In the genomic region with DNA sequence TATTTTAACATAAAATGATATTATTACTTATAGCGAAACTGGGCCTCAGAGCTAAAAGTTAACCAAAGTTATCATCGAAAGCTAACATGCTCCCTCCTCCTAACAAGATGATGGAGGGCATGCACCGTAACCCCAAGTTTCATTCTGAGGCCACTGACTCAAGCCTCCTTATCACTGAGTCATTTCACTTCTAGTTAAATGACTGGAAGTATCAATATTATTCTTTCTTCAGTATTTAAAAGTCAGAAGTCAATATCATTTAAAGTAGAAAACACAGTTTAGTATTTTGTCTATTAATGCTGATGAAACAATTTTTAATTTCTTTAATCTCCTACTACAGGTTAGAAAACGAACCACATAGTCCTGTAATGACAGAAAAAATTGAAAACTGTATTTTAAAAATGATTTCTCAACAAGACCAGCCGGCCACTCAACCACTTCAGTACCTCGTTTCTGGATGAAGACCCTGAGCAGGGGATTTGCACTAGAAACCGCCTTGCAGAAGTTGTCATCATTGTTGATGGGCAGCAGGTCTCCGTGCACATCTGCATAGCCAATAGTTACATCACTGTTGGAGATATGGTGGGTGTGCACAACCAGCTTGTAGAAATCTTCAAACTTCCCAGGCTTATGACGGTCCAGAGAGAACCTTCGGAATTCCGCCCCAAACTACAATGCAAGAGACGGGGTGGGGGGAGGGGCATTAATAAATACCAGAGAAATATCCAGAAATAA, we compare ENCODE assay signal across 9 cellular contexts. TPM values are rescaled to one million over a fixed set of nuclear protein-coding genes. Genes with fewer than 3 reads are reported as not detected.
DNase-seq lines count a peak whose midpoint lies in the region; ATAC-seq lines count a peak whose summit lies in the region.
"Had no signal": no experiment of that assay in that cellular context is flagged by ENCODE, and none has a peak within 500 bp of the region (broad histone marks: within the 10 kb centered on the region; RNA-seq: fewer than 3 reads in every experiment).

No MANE protein-coding gene starts in this region.

- H3K4me3 Mint-ChIP-seq in activated CD4-positive, alpha-beta T cell treated with anti-CD3 and anti-CD28 coated beads, Interleukin-2, amount 10 ng/mL, durations not matched to agents 7 days and 5 days = no peak overlapping the region
- H3K4me3 Mint-ChIP-seq in effector memory CD8-positive, alpha-beta T cell = no peak overlapping the region
- H3K4me3 Mint-ChIP-seq: dendritic cell treated with granulocyte-macrophage colony-stimulating factor and Interleukin-4, amounts not matched to agents 40 ng/mL and 50 ng/mL, for 4 days had no signal

- CTCF ChIA-PET in activated CD4-positive, alpha-beta T cell treated with anti-CD3 and anti-CD28 coated beads, Interleukin-2, amount 10 ng/mL, durations not matched to agents 7 days and 5 days (lab: Charles Lee) = interaction anchor here (1.6 kb wide), 1 partner anchor 12 kb away, joined by 5 read pairs; no protein-coding TSS in a partner anchor

- peak; percentile 20 for DNase-seq in activated CD4-positive, alpha-beta T cell treated with anti-CD3 and anti-CD28 coated beads, Interleukin-2, amount 10 ng/mL, durations not matched to agents 7 days and 5 days
- DNase-seq in activated CD4-positive, alpha-beta T cell treated with anti-CD3 and anti-CD28 coated beads, Interleukin-2, amount 50 U/mL, for 1 hour = no peak
- no peak for DNase-seq in effector memory CD8-positive, alpha-beta T cell
- no peak for DNase-seq in foreskin melanocyte
- DNase-seq in NK-92 (lab: John Stamatoyannopoulos, UW; ENCODE audit: unreplicated experiment) = no peak
- no peak for DNase-seq in NOMO-1 treated with DMSO at 0.1 percent for 48 hours (lab: John Stamatoyannopoulos, UW; ENCODE audit: unreplicated experiment)

- H3K9me3 Mint-ChIP-seq in activated CD4-positive, alpha-beta T cell treated with anti-CD3 and anti-CD28 coated beads, Interleukin-2, amount 10 ng/mL, durations not matched to agents 7 days and 5 days = no peaks in the 10 kb centered on the region
- H3K9me3 Mint-ChIP-seq in effector memory CD8-positive, alpha-beta T cell = no peaks in the 10 kb centered on the region
- H3K9me3 Mint-ChIP-seq: dendritic cell treated with granulocyte-macrophage colony-stimulating factor and Interleukin-4, amounts not matched to agents 40 ng/mL and 50 ng/mL, for 4 days had no signal

- H3K36me3 Mint-ChIP-seq in activated CD4-positive, alpha-beta T cell treated with anti-CD3 and anti-CD28 coated beads, Interleukin-2, amount 10 ng/mL, durations not matched to agents 7 days and 5 days (ENCODE audit: low read depth) = no peaks in the 10 kb centered on the region
- peaks cover 2% of the 10 kb centered on the region for H3K36me3 Mint-ChIP-seq in effector memory CD8-positive, alpha-beta T cell (ENCODE audit: insufficient read depth)

- peaks cover 28% of the 10 kb centered on the region for H3K27me3 Mint-ChIP-seq in activated CD4-positive, alpha-beta T cell treated with anti-CD3 and anti-CD28 coated beads, Interleukin-2, amount 10 ng/mL, durations not matched to agents 7 days and 5 days
- peaks cover 33 to 63% of the 10 kb centered on the region in 2 donors for H3K27me3 Mint-ChIP-seq in effector memory CD8-positive, alpha-beta T cell

- H3K4me1 Mint-ChIP-seq in activated CD4-positive, alpha-beta T cell treated with anti-CD3 and anti-CD28 coated beads, Interleukin-2, amount 10 ng/mL, durations not matched to agents 7 days and 5 days = peaks cover 3% of the 10 kb centered on the region
- peaks cover 4% of the 10 kb centered on the region in 2 donors for H3K4me1 Mint-ChIP-seq in effector memory CD8-positive, alpha-beta T cell (ENCODE audit: low read depth in 2 of 2)

- H3K27ac Mint-ChIP-seq in activated CD4-positive, alpha-beta T cell treated with anti-CD3 and anti-CD28 coated beads, Interleukin-2, amount 10 ng/mL, durations not matched to agents 7 days and 5 days = no peak overlapping the region
- H3K27ac Mint-ChIP-seq in effector memory CD8-positive, alpha-beta T cell = no peak overlapping the region
- H3K27ac Mint-ChIP-seq: dendritic cell treated with granulocyte-macrophage colony-stimulating factor and Interleukin-4, amounts not matched to agents 40 ng/mL and 50 ng/mL, for 4 days had no signal

- POLR2A ChIA-PET in activated CD4-positive, alpha-beta T cell treated with anti-CD3 and anti-CD28 coated beads, Interleukin-2, amount 10 ng/mL, durations not matched to agents 7 days and 5 days (lab: Charles Lee) = no interaction called here

- ATAC-seq in GM19468 (IDR thresholded peaks at IDR 0.05; ENCODE audit: extremely low read depth, unreplicated experiment) = peak; percentile 76
- ATAC-seq in HG03066 (IDR thresholded peaks at IDR 0.05; ENCODE audit: low read depth, unreplicated experiment) = peak; percentile 83
- peak; percentile 35 for ATAC-seq in effector memory CD8-positive, alpha-beta T cell (replicated peaks)

RNA-seq across cellular contexts. Expression of a gene that starts 44.9 kb away (rescaled TPM):
- under 1 TPM; 0.15 to 0.22 TPM for total RNA-seq in activated CD4-positive, alpha-beta T cell treated with anti-CD3 and anti-CD28 coated beads, Interleukin-2, amount 10 ng/mL, durations not matched to agents 7 days and 5 days
